Comparison of ENCODE assay signal across 8 cellular contexts in the genomic region with DNA sequence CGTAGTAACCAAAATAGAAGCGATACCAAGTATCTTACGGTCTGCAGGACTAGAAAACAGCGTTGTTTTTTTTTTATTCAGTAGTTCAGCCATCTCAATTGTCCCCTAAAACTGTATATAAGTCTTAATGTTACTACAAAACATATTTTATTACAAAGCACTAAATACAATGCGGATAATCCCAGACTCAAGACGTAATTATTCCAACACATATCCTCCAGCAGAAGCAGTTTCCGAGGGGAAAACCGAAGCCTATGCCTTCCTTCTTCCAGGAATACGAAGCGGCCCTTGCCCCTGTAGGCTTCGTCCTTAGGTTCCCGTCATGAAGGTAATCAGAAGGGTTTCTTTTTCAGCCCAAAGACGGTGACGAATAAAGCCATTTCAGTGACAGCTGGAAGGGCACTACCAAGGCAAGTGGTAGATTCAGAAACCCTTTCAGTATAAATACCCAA. TPM values are rescaled to one million over a fixed set of nuclear protein-coding genes. Genes with fewer than 3 reads are reported as not detected.
DNase-seq lines count a peak whose midpoint lies in the region; ATAC-seq and TF ChIP-seq lines count a peak whose summit lies in the region.

No MANE protein-coding gene starts in this region.

- TF ChIP-seq CTCF in heart left ventricle (IDR thresholded peaks at IDR 0.05) (no peak), body of pancreas (IDR thresholded peaks at IDR 0.05) (no peak)

- ATAC-seq in heart left ventricle (no peak), left ventricle myocardium superior (no peak), body of pancreas (no peak), HG03342 (IDR thresholded peaks at IDR 0.05; ENCODE audit: unreplicated experiment) (no peak)

- no peaks in the 10 kb centered on the region for H3K36me3 ChIP-seq in heart left ventricle
- H3K36me3 ChIP-seq in body of pancreas (replicated peaks in 1 of 2; ENCODE audit: insufficient read depth in 1 of 2, low read depth in 2 of 2), result no peaks in the 10 kb centered on the region
- H3K36me3 ChIP-seq in mesenchymal stem cell (ENCODE audit: control insufficient read depth in 1 of 2, insufficient read depth in 2 of 2, low read depth in 1 of 2, low read length in 2 of 2), result no peaks in the 10 kb centered on the region

- H3K4me3 ChIP-seq in heart left ventricle, result peak overlapping the region in 11 of 12 donors; percentile 20 to 60 (median 52)
- peak overlapping the region; percentile 8 to 10 for H3K4me3 ChIP-seq in body of pancreas
- H3K4me3 ChIP-seq in mesenchymal stem cell (ENCODE audit: insufficient read depth in 1 of 2, low read depth in 1 of 2, low read length in 2 of 2), result peak overlapping the region; percentile 7 to 68

- peak overlapping the region in 1 of 2 experiments; percentile 53 for H3K4ac ChIP-seq in mesenchymal stem cell (ENCODE audit: low read depth in 1 of 2, low read length in 2 of 2)

- peak overlapping the region; percentile 93 for H3K9ac ChIP-seq in mesenchymal stem cell (ENCODE audit: low read length)

- H3K4me2 ChIP-seq in mesenchymal stem cell (ENCODE audit: low read length, poor library complexity, severe bottlenecking), result peak overlapping the region; percentile 66

- peak overlapping the region in 1 of 2 experiments; percentile 41 for H3K18ac ChIP-seq in mesenchymal stem cell (ENCODE audit: low read depth in 1 of 2, low read length in 2 of 2)

- no peak overlapping the region for H2BK15ac ChIP-seq in mesenchymal stem cell (ENCODE audit: low read depth, poor library complexity, severe bottlenecking)

- no peak overlapping the region for H2BK120ac ChIP-seq in mesenchymal stem cell (ENCODE audit: low read depth, low read length)

- H2AFZ ChIP-seq in mesenchymal stem cell (ENCODE audit: low read depth, low read length), result peak overlapping the region; percentile 15

- H3K9me3 ChIP-seq in heart left ventricle (no peaks in the 10 kb centered on the region), body of pancreas (no peaks in the 10 kb centered on the region), mesenchymal stem cell (ENCODE audit: control insufficient read depth, low read length) (no peaks in the 10 kb centered on the region)

- intact Hi-C loops in heart left ventricle (cut with DNase I) (no loop called here), left ventricle myocardium superior (cut with micrococcal nuclease) (no loop called here), body of pancreas (cut with DNase I) (no loop called here)

- H3K27ac ChIP-seq in heart left ventricle (peak overlapping the region; percentile 87 to 100 (median 96)), body of pancreas (peak overlapping the region; percentile 85 to 99 (median 94)), mesenchymal stem cell (ENCODE audit: low read length, poor library complexity, severe bottlenecking) (peak overlapping the region; percentile 60)

- no peaks in the 10 kb centered on the region for H3K27me3 ChIP-seq in heart left ventricle
- H3K27me3 ChIP-seq in body of pancreas, result no peaks in the 10 kb centered on the region
- H3K27me3 ChIP-seq in mesenchymal stem cell (ENCODE audit: control insufficient read depth in 1 of 2, insufficient read depth in 1 of 2, low read length in 2 of 2), result no peaks in the 10 kb centered on the region

- peak overlapping the region; percentile 68 for H2BK5ac ChIP-seq in mesenchymal stem cell (ENCODE audit: low read depth, low read length, poor library complexity, severe bottlenecking)

- H3K4me1 ChIP-seq in heart left ventricle (peaks cover 0 to 44% (median 21%) of the 10 kb centered on the region in 12 donors), body of pancreas (peaks cover 40% of the 10 kb centered on the region), mesenchymal stem cell (ENCODE audit: control insufficient read depth, insufficient read depth, low read depth, low read length) (peaks cover 18% of the 10 kb centered on the region)

- WGBS in heart left ventricle, 4 donors, result 3 to 6% (median 4%) methylated on average over 14 of the region's 14 CpGs
- 0 to 1% methylated on average over 13 to 14 of the region's 14 CpGs for WGBS in body of pancreas, 2 donors
- WGBS in mesenchymal stem cell, result 1% methylated on average over 11 of the region's 14 CpGs

- no peak overlapping the region for H3K14ac ChIP-seq in mesenchymal stem cell (ENCODE audit: low read length in 2 of 2)

- no peak overlapping the region for H4K91ac ChIP-seq in mesenchymal stem cell (ENCODE audit: low read length)

- in situ Hi-C loops in KBM-7 (cut with MboI; ENCODE audit: low pct_unique_long_range_greater_than_20kb, low sequenced_read_pairs), result no loop called here

- peak overlapping the region; percentile 35 for H4K8ac ChIP-seq in mesenchymal stem cell (ENCODE audit: low read length)

- H2AK5ac ChIP-seq in mesenchymal stem cell (ENCODE audit: low read length, severe bottlenecking), result no peak overlapping the region

- peaks cover 8% of the 10 kb centered on the region for H3K79me1 ChIP-seq in mesenchymal stem cell (replicated peaks; ENCODE audit: low read length, poor library complexity, severe bottlenecking)

- H3K23ac ChIP-seq in mesenchymal stem cell (ENCODE audit: low read length in 2 of 2), result no peak overlapping the region

- DNase-seq in heart left ventricle, result no peak
- DNase-seq in left ventricle myocardium superior, result no peak
- no peak for DNase-seq in body of pancreas
- DNase-seq in mesenchymal stem cell, result no peak
- no peak for DNase-seq in A172 (ENCODE audit: low spot score)
- no peak for DNase-seq in KBM-7
- DNase-seq in activated CD4-positive, alpha-beta T cell treated with anti-CD3 and anti-CD28 coated beads, Interleukin-2, amount 50 U/mL, for 1 hour, result no peak

- H2BK12ac ChIP-seq in mesenchymal stem cell (ENCODE audit: low read length in 2 of 2), result peak overlapping the region in 1 of 2 experiments; percentile 79

- no peak for TF ChIP-seq POLR2A in heart left ventricle (IDR thresholded peaks at IDR 0.05)
- TF ChIP-seq POLR2A in body of pancreas (IDR thresholded peaks at IDR 0.05), result no peak

RNA-seq across cellular contexts. Expression of a gene that starts 2.3 kb away (rescaled TPM):
- total RNA-seq in heart left ventricle (10 to 100 TPM in 3 of 9 donors, 1 to 10 TPM in 6; 5.3 to 16.4 (median 8.4) TPM), left ventricle myocardium superior (5.2 TPM), body of pancreas (10 to 100 TPM in 1 of 2 donors, 1 to 10 TPM in 1; 7.6 to 12.7 TPM)
- 1 to 10 TPM; 3.8 to 8.9 TPM for polyA plus RNA-seq in heart left ventricle
- 9.0 TPM for polyA plus RNA-seq in mesenchymal stem cell (2013, experiment 1 of 2)
- 9.7 TPM for polyA plus RNA-seq in mesenchymal stem cell (2013, experiment 2 of 2)
- total RNA-seq in A172 (2014; rRNA removed; shearing (Covaris generic)), result 35.8 and 39.3 TPM in 2 replicates

RNA-seq across cellular contexts. Expression of a gene that starts 11.1 kb away (rescaled TPM):
- total RNA-seq in heart left ventricle (10 to 100 TPM; 21.5 to 67.2 (median 51.1) TPM), left ventricle myocardium superior (62.3 TPM), body of pancreas (10 to 100 TPM; 16.3 to 26.4 TPM)
- 10 to 100 TPM; 49.0 to 50.6 TPM for polyA plus RNA-seq in heart left ventricle
- 48.0 TPM for polyA plus RNA-seq in mesenchymal stem cell (2013, experiment 1 of 2)
- polyA plus RNA-seq in mesenchymal stem cell (2013, experiment 2 of 2), result 47.4 TPM
- total RNA-seq in A172 (2014; rRNA removed; shearing (Covaris generic)), result 1.9 and 4.3 TPM in 2 replicates

RNA-seq across cellular contexts. Expression of a gene that starts 16.1 kb away (rescaled TPM):
- total RNA-seq in heart left ventricle, result 10 to 100 TPM in 3 of 9 donors, 1 to 10 TPM in 6; 6.1 to 13.5 (median 8.1) TPM
- polyA plus RNA-seq in heart left ventricle, result 10 to 100 TPM in 1 of 2 donors, 1 to 10 TPM in 1; 5.1 to 12.9 TPM
- 9.4 TPM for total RNA-seq in left ventricle myocardium superior
- 10 to 100 TPM; 11.9 to 16.2 TPM for total RNA-seq in body of pancreas
- 5.7 TPM for polyA plus RNA-seq in mesenchymal stem cell (2013, experiment 1 of 2)
- polyA plus RNA-seq in mesenchymal stem cell (2013, experiment 2 of 2), result 5.5 TPM
- total RNA-seq in A172 (2014; rRNA removed; shearing (Covaris generic)), result 8.8 and 10.9 TPM in 2 replicates

RNA-seq across cellular contexts. Expression of a gene that starts 21.7 kb away (rescaled TPM):
- 100 to 1,000 TPM in 3 of 9 donors, 10 to 100 TPM in 6; 40.2 to 132 (median 86.3) TPM for total RNA-seq in heart left ventricle
- 100 to 1,000 TPM in 1 of 2 donors, 10 to 100 TPM in 1; 96.2 to 164 TPM for polyA plus RNA-seq in heart left ventricle
- total RNA-seq in left ventricle myocardium superior, result 126 TPM
- total RNA-seq in body of pancreas, result 10 to 100 TPM; 27.5 to 78.8 TPM
- polyA plus RNA-seq in mesenchymal stem cell (2013, experiment 1 of 2), result 34.9 TPM
- polyA plus RNA-seq in mesenchymal stem cell (2013, experiment 2 of 2), result 25.8 TPM
- 6.9 and 7.5 TPM in 2 replicates for total RNA-seq in A172 (2014; rRNA removed; shearing (Covaris generic))

RNA-seq across cellular contexts. Expression of a gene that starts 36.5 kb away (rescaled TPM):
- total RNA-seq in heart left ventricle (10 to 100 TPM in 1 of 9 donors, 1 to 10 TPM in 1, under 1 TPM in 3, not detected in 4; 0.23 to 10.3 (median 0.81) TPM), left ventricle myocardium superior (0.47 TPM), body of pancreas (not detected)
- polyA plus RNA-seq in heart left ventricle, result under 1 TPM in 1 of 2 donors, not detected in 1; 0.47 TPM
- 11.5 TPM for polyA plus RNA-seq in mesenchymal stem cell (2013, experiment 1 of 2)
- 11.0 TPM for polyA plus RNA-seq in mesenchymal stem cell (2013, experiment 2 of 2)
- total RNA-seq in A172 (2014; rRNA removed; shearing (Covaris generic)), result 110 and 114 TPM in 2 replicates
